ENCODE assay signal across 9 cellular contexts in genomic region chr11:65316979-65317786, GRCh38. TPM values are rescaled to one million over a fixed set of nuclear protein-coding genes. Genes with fewer than 3 reads are reported as not detected.
DNase-seq lines count a peak whose midpoint lies in the region; ATAC-seq, FAIRE-seq and TF ChIP-seq lines count a peak whose summit lies in the region.
"Had no signal": no experiment of that assay in that cellular context is flagged by ENCODE, and none has a peak within 500 bp of the region (broad histone marks: within the 10 kb centered on the region; RNA-seq: fewer than 3 reads in every experiment).

No MANE protein-coding gene starts in this region.

- in situ Hi-C loops in HepG2 (cut with HindIII; ENCODE audit: extremely low pct_ligation_motif_present, low pct_unique_long_range_greater_than_20kb): loop anchor here (5.0 kb wide), 1 partner anchor 40 kb away; no protein-coding TSS in a partner anchor

- peaks cover 33% of the 10 kb centered on the region for H3K79me2 ChIP-seq in HepG2 (ENCODE audit: insufficient read depth, low read length)

- H4K20me1 ChIP-seq in HepG2 (ENCODE audit: insufficient read depth, low read length): peaks cover 20% of the 10 kb centered on the region; the same call in 1 of the 2 replicates

- whole genome bisulfite sequencing in HepG2 (ENCODE audit: low lambda C conversion rate): 25% methylated on average over 5 of the region's 14 CpGs

- H3K36me3 ChIP-seq in HepG2 (replicated peaks in 1 of 2; ENCODE audit: control insufficient read depth in 1 of 2, insufficient read depth in 2 of 2, low read length in 2 of 2) (peaks cover 7 to 20% of the 10 kb centered on the region in 2 experiments; a peak in 3 of 5 replicates), upper lobe of right lung (peaks cover 22% of the 10 kb centered on the region)

- intact Hi-C loops in HepG2 (cut with micrococcal nuclease; ENCODE audit: unreplicated experiment) (no loop called here), upper lobe of right lung (cut with DNase I) (no loop called here)

- H3K4me2 ChIP-seq in HepG2 (ENCODE audit: low read depth, low read length): peak overlapping the region; percentile 88

- peak; percentile 14; the same call in 2 of the 3 replicates for ATAC-seq in HepG2
- ATAC-seq in upper lobe of right lung: peak; percentile 7
- no peak for ATAC-seq in HG03571 (IDR thresholded peaks at IDR 0.05; ENCODE audit: unreplicated experiment)
- ATAC-seq in HG03196 (IDR thresholded peaks at IDR 0.05; ENCODE audit: unreplicated experiment): no peak

- DNase-seq in SHP77 (lab: John Stamatoyannopoulos, UW) (peak; percentile 30 to 42), SHP77 treated with DMSO at 0.1 percent for 48 hours (lab: John Stamatoyannopoulos, UW) (no peak), cardiac fibroblast (ENCODE audit: low read depth in 2 of 2) (peak; percentile 84 to 97), HepG2 (ENCODE audit: low spot score) (peak; percentile 77), upper lobe of right lung (peak; percentile 70), NOMO-1 treated with DMSO at 0.1 percent for 48 hours (lab: John Stamatoyannopoulos, UW; ENCODE audit: unreplicated experiment) (no peak)
- DNase-seq: DND-41 had no signal

- FAIRE-seq in HepG2 (lab: Jason Lieb, UNC): peak; percentile 74

- no peak for TF ChIP-seq POLR2A in HepG2 (IDR thresholded peaks at IDR 0.05; ENCODE audit: insufficient read depth in 1 of 2, low read depth in 2 of 2, low read length in 2 of 2)

- BruUV-seq in HepG2 (replicated peaks; lab: Mats Ljungman, UMichigan): no TSS peak

- TF ChIP-seq RAD21 in HepG2 (CRISPR knock-in tag; IDR thresholded peaks at IDR 0.05): no peak

- H3K4me1 ChIP-seq in HepG2 (ENCODE audit: insufficient read depth, low read length) (peaks cover 41% of the 10 kb centered on the region), upper lobe of right lung (peaks cover 25% of the 10 kb centered on the region)

- TF ChIP-seq CTCF in cardiac fibroblast (IDR thresholded peaks at IDR 0.05; ENCODE audit: low read depth, low read length) (no peak), HepG2 (CRISPR knock-in tag; IDR thresholded peaks at IDR 0.05) (peak; percentile 45), upper lobe of right lung (IDR thresholded peaks at IDR 0.05) (no peak)

- H3K9me3 ChIP-seq in HepG2 (ENCODE audit: low read length) (no peaks in the 10 kb centered on the region), upper lobe of right lung (no peaks in the 10 kb centered on the region)

- no peak overlapping the region for H3K9ac ChIP-seq in HepG2 (ENCODE audit: insufficient read depth, low read depth, low read length)

- CTCF ChIA-PET in HepG2 (lab: Yijun Ruan, JAX; ENCODE audit: low intra/inter-chr PET ratio, low total read pairs): interaction anchor here (0.7 to 4.6 kb wide), 2 partner anchors 13 to 42 kb away, joined by 3 to 139 read pairs; no protein-coding TSS in a partner anchor

- H3K27me3 ChIP-seq in HepG2 (ENCODE audit: control insufficient read depth in 1 of 2, insufficient read depth in 2 of 2, low read length in 2 of 2): no peaks in the 10 kb centered on the region
- H3K27me3 ChIP-seq in upper lobe of right lung: no peaks in the 10 kb centered on the region

- no peak overlapping the region for H2AFZ ChIP-seq in HepG2 (ENCODE audit: low read length)

- H3K27ac ChIP-seq in HepG2 (ENCODE audit: extremely low read length, insufficient read depth, low read length): peak overlapping the region; percentile 35
- H3K27ac ChIP-seq in upper lobe of right lung: peak overlapping the region; percentile 89

- peak overlapping the region; percentile 97 to 100 for H3K4me3 ChIP-seq in cardiac fibroblast (replicated peaks in 1 of 2; ENCODE audit: low read depth in 2 of 2, low read length in 2 of 2)
- peak overlapping the region; percentile 7 to 95 (median 11); a peak in 2 of 6 replicates for H3K4me3 ChIP-seq in HepG2 (replicated peaks in 1 of 3; ENCODE audit: insufficient read depth in 1 of 3, low read depth in 2 of 3, low read length in 3 of 3)
- peak overlapping the region; percentile 98 for H3K4me3 ChIP-seq in upper lobe of right lung

- POLR2A ChIA-PET in HepG2 (lab: Yijun Ruan, JAX): interaction anchor here (0.7 to 5.5 kb wide), 7 partner anchors 12 to 180 kb away, joined by 3 to 114 read pairs (median 31); partner anchors contain the start of genes DPF2 and POLA2

- TF ChIP-seq EP300 in HepG2 (IDR thresholded peaks at IDR 0.05; ENCODE audit: low read depth in 2 of 2, low read length in 2 of 2) (no peak), HepG2 (CRISPR knock-in tag; IDR thresholded peaks at IDR 0.05; ENCODE audit: borderline replicate concordance) (no peak)

RNA-seq across cellular contexts. Expression of gene CDC42EP2, which starts 2.5 kb away (rescaled TPM):
- 2.5 and 7.1 TPM in 2 replicates for total RNA-seq in HepG2 (2016; rRNA removed; fragmentation: Illumina TruSeq; extraction: Trizol)
- total RNA-seq in HepG2 (2016; cell fraction: cytosol; rRNA removed; fragmentation: Illumina TruSeq; extraction: Trizol; ENCODE audit: low read depth): 5.9 and 6.4 TPM in 2 replicates
- 4.5 and 5.9 TPM in 2 replicates for total RNA-seq in HepG2 (2016; cell fraction: insoluble cytoplasmic fraction; rRNA removed; fragmentation: Illumina TruSeq; extraction: Trizol)
- total RNA-seq in HepG2 (2016; cell fraction: membrane; rRNA removed; fragmentation: Illumina TruSeq; extraction: Trizol): 10.1 and 10.2 TPM in 2 replicates
- 4.2 and 5.2 TPM in 2 replicates for total RNA-seq in HepG2 (2016; cell fraction: nucleus; rRNA removed; fragmentation: Illumina TruSeq; extraction: Trizol)
- polyA plus RNA-seq in HepG2 (2011; rRNA removed): 2.3 and 4.2 TPM in 2 replicates
- polyA plus RNA-seq in HepG2 (2011; cell fraction: cytosol; rRNA removed): 1.4 and 1.9 TPM in 2 replicates
- 8.3 and 9.7 TPM in 2 replicates for polyA plus RNA-seq in HepG2 (2011; cell fraction: nucleus; rRNA removed)
- polyA plus RNA-seq in HepG2 (2012): 3.4 and 7.2 TPM in 2 replicates
- 2.1 and 2.6 TPM in 2 replicates for polyA plus RNA-seq in HepG2 (2016; cell fraction: cytosol; fragmentation: Illumina TruSeq; extraction: Trizol; ENCODE audit: low read depth)
- 3.3 and 4.5 TPM in 2 replicates for polyA plus RNA-seq in HepG2 (2016; cell fraction: insoluble cytoplasmic fraction; fragmentation: Illumina TruSeq; extraction: Trizol; ENCODE audit: low read depth)
- 4.0 TPM in 2 replicates for polyA plus RNA-seq in HepG2 (2016; cell fraction: membrane; fragmentation: Illumina TruSeq; extraction: Trizol; ENCODE audit: low read depth)
- polyA plus RNA-seq in HepG2 (2016; cell fraction: nucleus; fragmentation: Illumina TruSeq; extraction: Trizol; ENCODE audit: insufficient read depth, low read depth): 5.6 and 6.7 TPM in 2 replicates
- 29.3 and 50.7 TPM in 2 replicates for polyA minus RNA-seq in HepG2 (2011; rRNA and poly(A)+ RNA removed; ENCODE audit: low replicate concordance)
- polyA minus RNA-seq in HepG2 (2011; cell fraction: cytosol; rRNA and poly(A)+ RNA removed): 3.2 and 5.1 TPM in 2 replicates
- 15.8 and 18.4 TPM in 2 replicates for polyA minus RNA-seq in HepG2 (2011; cell fraction: nucleus; rRNA and poly(A)+ RNA removed)
- total RNA-seq in upper lobe of right lung: 27.5 TPM

RNA-seq across cellular contexts. Expression of gene DPF2, which starts 16.5 kb away (rescaled TPM):
- total RNA-seq in HepG2 (2016; rRNA removed; fragmentation: Illumina TruSeq; extraction: Trizol): 30.4 and 31.0 TPM in 2 replicates
- total RNA-seq in HepG2 (2016; cell fraction: cytosol; rRNA removed; fragmentation: Illumina TruSeq; extraction: Trizol; ENCODE audit: low read depth): 6.9 and 8.6 TPM in 2 replicates
- 30.2 and 32.5 TPM in 2 replicates for total RNA-seq in HepG2 (2016; cell fraction: insoluble cytoplasmic fraction; rRNA removed; fragmentation: Illumina TruSeq; extraction: Trizol)
- total RNA-seq in HepG2 (2016; cell fraction: membrane; rRNA removed; fragmentation: Illumina TruSeq; extraction: Trizol): 14.1 and 16.7 TPM in 2 replicates
- total RNA-seq in HepG2 (2016; cell fraction: nucleus; rRNA removed; fragmentation: Illumina TruSeq; extraction: Trizol): 22.1 and 26.8 TPM in 2 replicates
- polyA plus RNA-seq in HepG2 (2011; rRNA removed): 20.4 and 21.0 TPM in 2 replicates
- 18.8 and 20.8 TPM in 2 replicates for polyA plus RNA-seq in HepG2 (2011; cell fraction: cytosol; rRNA removed)
- 70.3 and 70.7 TPM in 2 replicates for polyA plus RNA-seq in HepG2 (2011; cell fraction: nucleus; rRNA removed)
- polyA plus RNA-seq in HepG2 (2012): 24.2 and 26.4 TPM in 2 replicates
- polyA plus RNA-seq in HepG2 (2016; cell fraction: cytosol; fragmentation: Illumina TruSeq; extraction: Trizol; ENCODE audit: low read depth): 3.8 and 3.9 TPM in 2 replicates
- 40.7 and 49.0 TPM in 2 replicates for polyA plus RNA-seq in HepG2 (2016; cell fraction: insoluble cytoplasmic fraction; fragmentation: Illumina TruSeq; extraction: Trizol; ENCODE audit: low read depth)
- 9.5 and 10.0 TPM in 2 replicates for polyA plus RNA-seq in HepG2 (2016; cell fraction: membrane; fragmentation: Illumina TruSeq; extraction: Trizol; ENCODE audit: low read depth)
- 56.7 and 57.4 TPM in 2 replicates for polyA plus RNA-seq in HepG2 (2016; cell fraction: nucleus; fragmentation: Illumina TruSeq; extraction: Trizol; ENCODE audit: insufficient read depth, low read depth)
- polyA minus RNA-seq in HepG2 (2011; rRNA and poly(A)+ RNA removed; ENCODE audit: low replicate concordance): 48.9 and 49.9 TPM in 2 replicates
- 18.2 and 18.4 TPM in 2 replicates for polyA minus RNA-seq in HepG2 (2011; cell fraction: cytosol; rRNA and poly(A)+ RNA removed)
- polyA minus RNA-seq in HepG2 (2011; cell fraction: nucleus; rRNA and poly(A)+ RNA removed): 31.2 and 43.3 TPM in 2 replicates
- total RNA-seq in upper lobe of right lung: 53.7 TPM

RNA-seq across cellular contexts. Expression of gene TIGD3, which starts 37.4 kb away (rescaled TPM):
- total RNA-seq in HepG2 (2016; rRNA removed; fragmentation: Illumina TruSeq; extraction: Trizol) (4.0 and 4.9 TPM in 2 replicates), upper lobe of right lung (0.43 TPM)
- 1.8 TPM in 2 replicates for total RNA-seq in HepG2 (2016; cell fraction: cytosol; rRNA removed; fragmentation: Illumina TruSeq; extraction: Trizol; ENCODE audit: low read depth)
- 2.9 and 5.0 TPM in 2 replicates for total RNA-seq in HepG2 (2016; cell fraction: insoluble cytoplasmic fraction; rRNA removed; fragmentation: Illumina TruSeq; extraction: Trizol)
- 4.8 and 6.2 TPM in 2 replicates for total RNA-seq in HepG2 (2016; cell fraction: membrane; rRNA removed; fragmentation: Illumina TruSeq; extraction: Trizol)
- 3.5 and 3.9 TPM in 2 replicates for total RNA-seq in HepG2 (2016; cell fraction: nucleus; rRNA removed; fragmentation: Illumina TruSeq; extraction: Trizol)
- polyA plus RNA-seq in HepG2 (2011; rRNA removed): 0.49 and 1.0 TPM in 2 replicates
- 0.56 and 0.79 TPM in 2 replicates for polyA plus RNA-seq in HepG2 (2011; cell fraction: cytosol; rRNA removed)
- 1.9 and 2.2 TPM in 2 replicates for polyA plus RNA-seq in HepG2 (2011; cell fraction: nucleus; rRNA removed)
- polyA plus RNA-seq in HepG2 (2012): 0.59 and 0.70 TPM in 2 replicates
- 1.0 and 1.4 TPM in 2 replicates for polyA plus RNA-seq in HepG2 (2016; cell fraction: cytosol; fragmentation: Illumina TruSeq; extraction: Trizol; ENCODE audit: low read depth)
- 2.7 and 3.5 TPM in 2 replicates for polyA plus RNA-seq in HepG2 (2016; cell fraction: insoluble cytoplasmic fraction; fragmentation: Illumina TruSeq; extraction: Trizol; ENCODE audit: low read depth)
- 2.7 and 3.4 TPM in 2 replicates for polyA plus RNA-seq in HepG2 (2016; cell fraction: membrane; fragmentation: Illumina TruSeq; extraction: Trizol; ENCODE audit: low read depth)
- 6.7 TPM in 2 replicates for polyA plus RNA-seq in HepG2 (2016; cell fraction: nucleus; fragmentation: Illumina TruSeq; extraction: Trizol; ENCODE audit: insufficient read depth, low read depth)
- 1.2 and 1.3 TPM in 2 replicates for polyA minus RNA-seq in HepG2 (2011; rRNA and poly(A)+ RNA removed; ENCODE audit: low replicate concordance)
- polyA minus RNA-seq in HepG2 (2011; cell fraction: cytosol; rRNA and poly(A)+ RNA removed): 0.59 and 0.79 TPM in 2 replicates
- polyA minus RNA-seq in HepG2 (2011; cell fraction: nucleus; rRNA and poly(A)+ RNA removed): 1.1 and 1.5 TPM in 2 replicates

RNA-seq across cellular contexts. Expression of gene POLA2, which starts 55.4 kb away (rescaled TPM):
- total RNA-seq in HepG2 (2016; rRNA removed; fragmentation: Illumina TruSeq; extraction: Trizol): 10.7 and 15.6 TPM in 2 replicates
- total RNA-seq in HepG2 (2016; cell fraction: cytosol; rRNA removed; fragmentation: Illumina TruSeq; extraction: Trizol; ENCODE audit: low read depth): 2.7 and 3.5 TPM in 2 replicates
- total RNA-seq in HepG2 (2016; cell fraction: insoluble cytoplasmic fraction; rRNA removed; fragmentation: Illumina TruSeq; extraction: Trizol): 13.9 and 14.3 TPM in 2 replicates
- 3.6 and 4.5 TPM in 2 replicates for total RNA-seq in HepG2 (2016; cell fraction: membrane; rRNA removed; fragmentation: Illumina TruSeq; extraction: Trizol)
- total RNA-seq in HepG2 (2016; cell fraction: nucleus; rRNA removed; fragmentation: Illumina TruSeq; extraction: Trizol): 17.7 and 18.6 TPM in 2 replicates
- polyA plus RNA-seq in HepG2 (2011; rRNA removed): 9.1 and 9.7 TPM in 2 replicates
- 6.3 and 8.1 TPM in 2 replicates for polyA plus RNA-seq in HepG2 (2011; cell fraction: cytosol; rRNA removed)
- polyA plus RNA-seq in HepG2 (2011; cell fraction: nucleus; rRNA removed): 8.7 and 12.1 TPM in 2 replicates
- polyA plus RNA-seq in HepG2 (2012): 3.3 and 4.8 TPM in 2 replicates
- polyA plus RNA-seq in HepG2 (2016; cell fraction: cytosol; fragmentation: Illumina TruSeq; extraction: Trizol; ENCODE audit: low read depth): 0.57 and 0.88 TPM in 2 replicates
- polyA plus RNA-seq in HepG2 (2016; cell fraction: insoluble cytoplasmic fraction; fragmentation: Illumina TruSeq; extraction: Trizol; ENCODE audit: low read depth): 18.2 and 18.8 TPM in 2 replicates
- polyA plus RNA-seq in HepG2 (2016; cell fraction: membrane; fragmentation: Illumina TruSeq; extraction: Trizol; ENCODE audit: low read depth): 2.6 and 3.0 TPM in 2 replicates
- polyA plus RNA-seq in HepG2 (2016; cell fraction: nucleus; fragmentation: Illumina TruSeq; extraction: Trizol; ENCODE audit: insufficient read depth, low read depth): 21.9 and 25.4 TPM in 2 replicates
- 19.5 and 152 TPM in 2 replicates for polyA minus RNA-seq in HepG2 (2011; rRNA and poly(A)+ RNA removed; ENCODE audit: low replicate concordance)
- polyA minus RNA-seq in HepG2 (2011; cell fraction: cytosol; rRNA and poly(A)+ RNA removed): 3.6 and 4.1 TPM in 2 replicates
- 11.4 and 14.9 TPM in 2 replicates for polyA minus RNA-seq in HepG2 (2011; cell fraction: nucleus; rRNA and poly(A)+ RNA removed)
- 9.5 TPM for total RNA-seq in upper lobe of right lung

Comparison
In these comparisons a context has a peak if more than half of its experiments do, and no peak if none do; other contexts are left out.
1. DNase-seq: peak in SHP77 (2 of 2), cardiac fibroblast (2 of 2), HepG2 (single experiment) and upper lobe of right lung (single experiment); none in SHP77 treated with DMSO at 0.1 percent for 48 hours (single experiment) and NOMO-1 treated with DMSO at 0.1 percent for 48 hours (single experiment).
2. H3K4me3 ChIP-seq: peak in every context shown above with its lines; median percentile 98 in cardiac fibroblast; 98 in upper lobe of right lung; 11 in HepG2.
3. ATAC-seq: peak in HepG2 (single experiment) and upper lobe of right lung (single experiment); none in HG03571 (single experiment) and HG03196 (single experiment).